Comparison of ENCODE assay signal across 22 cellular contexts in the genomic region with DNA sequence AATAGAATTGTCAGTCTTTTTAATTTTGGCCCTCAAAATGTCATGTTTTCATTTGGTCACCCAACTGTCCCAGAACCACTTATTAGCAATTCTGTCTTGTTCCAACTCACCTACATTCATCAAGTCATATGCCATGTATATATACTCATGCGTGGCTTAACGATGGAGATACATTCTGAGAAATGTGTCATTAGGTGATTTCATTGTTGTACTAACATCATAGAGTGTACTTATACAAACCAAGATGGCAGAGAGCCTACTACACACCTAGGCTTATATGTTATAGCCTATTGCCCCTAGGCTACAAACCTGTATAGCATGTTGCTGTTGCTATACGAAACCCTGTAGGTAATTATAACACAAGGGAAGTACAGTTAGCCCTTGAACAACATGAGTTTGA. TPM values are rescaled to one million over a fixed set of nuclear protein-coding genes. Genes with fewer than 3 reads are reported as not detected.
DNase-seq lines count a peak whose midpoint lies in the region; ATAC-seq lines count a peak whose summit lies in the region.
"Had no signal": no experiment of that assay in that cellular context is flagged by ENCODE, and none has a peak within 500 bp of the region (broad histone marks: within the 10 kb centered on the region; RNA-seq: fewer than 3 reads in every experiment).

No MANE protein-coding gene starts in this region.

- ATAC-seq in activated T-cell treated with anti-CD3 and anti-CD28 coated beads, Interleukin-2, amount 50 U/mL, for 72 hours (replicated peaks in 1 of 2), result peak in 1 of 2 donors; percentile 77
- peak; percentile 18 to 37 for ATAC-seq in activated naive CD4-positive, alpha-beta T cell treated with anti-CD3 and anti-CD28 coated beads, Interleukin-2, amount 50 U/mL, for 72 hours
- ATAC-seq in esophagus mucosa, result peak; percentile 83
- ATAC-seq: GM12878 had no signal

- H3K4me3 Mint-ChIP-seq in activated T-cell treated with anti-CD3 and anti-CD28 coated beads, Interleukin-2, amount 50 U/mL, for 72 hours, result no peak overlapping the region
- H3K4me3 Mint-ChIP-seq in activated naive CD4-positive, alpha-beta T cell treated with anti-CD3 and anti-CD28 coated beads, Interleukin-2, amount 10 ng/mL, durations not matched to agents 7 days and 5 days, result no peak overlapping the region
- H3K4me3 Mint-ChIP-seq: CD14-positive monocyte; CD4-positive, alpha-beta memory T cell; CD4-positive, CD25-positive, alpha-beta regulatory T cell; CD8-positive, alpha-beta memory T cell had no signal

- no peak for DNase-seq in activated T-cell treated with anti-CD3 and anti-CD28 coated beads, Interleukin-2, amount 50 U/mL, for 72 hours
- no peak for DNase-seq in activated T-cell treated with anti-CD3 and anti-CD28 coated beads, Interleukin-2, amount 50 U/mL, for 1 hour
- DNase-seq in activated naive CD4-positive, alpha-beta T cell treated with anti-CD3 and anti-CD28 coated beads, Interleukin-2, amount 50 U/mL, for 72 hours (ENCODE audit: low spot score in 2 of 2), result no peak
- no peak for DNase-seq in activated naive CD4-positive, alpha-beta T cell treated with anti-CD3 and anti-CD28 coated beads, Interleukin-2, amount 10 ng/mL, durations not matched to agents 7 days and 5 days
- no peak for DNase-seq in Kasumi-1 (lab: John Stamatoyannopoulos, UW)
- DNase-seq: ACHN; BE2C; C1 segment of cervical spinal cord; CD4-positive, alpha-beta memory T cell; CD4-positive, CD25-positive, alpha-beta regulatory T cell; CD8-positive, alpha-beta memory T cell; COR-L47; DMS 273 treated with DMSO at 0.1 percent for 48 hours; DMS153; DMS53; DMS79; DND-41; EL; GDM1 had no signal

- H3K9me3 Mint-ChIP-seq in activated T-cell treated with anti-CD3 and anti-CD28 coated beads, Interleukin-2, amount 50 U/mL, for 72 hours, result no peaks in the 10 kb centered on the region
- no peaks in the 10 kb centered on the region for H3K9me3 Mint-ChIP-seq in activated naive CD4-positive, alpha-beta T cell treated with anti-CD3 and anti-CD28 coated beads, Interleukin-2, amount 50 U/mL, for 72 hours
- no peaks in the 10 kb centered on the region for H3K9me3 Mint-ChIP-seq in activated naive CD4-positive, alpha-beta T cell treated with anti-CD3 and anti-CD28 coated beads, Interleukin-2, amount 10 ng/mL, durations not matched to agents 7 days and 5 days
- H3K9me3 Mint-ChIP-seq: CD14-positive monocyte; CD4-positive, CD25-positive, alpha-beta regulatory T cell; CD8-positive, alpha-beta memory T cell had no signal

- H3K27ac Mint-ChIP-seq in activated T-cell treated with anti-CD3 and anti-CD28 coated beads, Interleukin-2, amount 50 U/mL, for 72 hours, result peak overlapping the region; percentile 40
- H3K27ac Mint-ChIP-seq in activated naive CD4-positive, alpha-beta T cell treated with anti-CD3 and anti-CD28 coated beads, Interleukin-2, amount 50 U/mL, for 72 hours, result no peak overlapping the region
- no peak overlapping the region for H3K27ac Mint-ChIP-seq in activated naive CD4-positive, alpha-beta T cell treated with anti-CD3 and anti-CD28 coated beads, Interleukin-2, amount 10 ng/mL, durations not matched to agents 7 days and 5 days
- H3K27ac Mint-ChIP-seq: CD4-positive, alpha-beta memory T cell had no signal

- no peaks in the 10 kb centered on the region for H3K27me3 Mint-ChIP-seq in activated T-cell treated with anti-CD3 and anti-CD28 coated beads, Interleukin-2, amount 50 U/mL, for 72 hours (ENCODE audit: low read depth)
- no peaks in the 10 kb centered on the region for H3K27me3 Mint-ChIP-seq in activated naive CD4-positive, alpha-beta T cell treated with anti-CD3 and anti-CD28 coated beads, Interleukin-2, amount 10 ng/mL, durations not matched to agents 7 days and 5 days
- H3K27me3 Mint-ChIP-seq: CD4-positive, alpha-beta memory T cell; CD4-positive, CD25-positive, alpha-beta regulatory T cell; CD8-positive, alpha-beta memory T cell had no signal

- CTCF ChIA-PET in activated naive CD4-positive, alpha-beta T cell treated with anti-CD3 and anti-CD28 coated beads, Interleukin-2, amount 10 ng/mL, durations not matched to agents 7 days and 5 days (lab: Charles Lee), result no interaction called here

- peaks cover 7 to 8% of the 10 kb centered on the region in 2 donors for H3K36me3 Mint-ChIP-seq in activated T-cell treated with anti-CD3 and anti-CD28 coated beads, Interleukin-2, amount 50 U/mL, for 72 hours (ENCODE audit: insufficient read depth in 2 of 2)
- no peaks in the 10 kb centered on the region for H3K36me3 Mint-ChIP-seq in activated naive CD4-positive, alpha-beta T cell treated with anti-CD3 and anti-CD28 coated beads, Interleukin-2, amount 50 U/mL, for 72 hours
- H3K36me3 Mint-ChIP-seq in activated naive CD4-positive, alpha-beta T cell treated with anti-CD3 and anti-CD28 coated beads, Interleukin-2, amount 10 ng/mL, durations not matched to agents 7 days and 5 days, result peaks cover 31% of the 10 kb centered on the region

- no peaks in the 10 kb centered on the region for H3K4me1 Mint-ChIP-seq in activated T-cell treated with anti-CD3 and anti-CD28 coated beads, Interleukin-2, amount 50 U/mL, for 72 hours (ENCODE audit: low read depth)
- H3K4me1 Mint-ChIP-seq in activated naive CD4-positive, alpha-beta T cell treated with anti-CD3 and anti-CD28 coated beads, Interleukin-2, amount 10 ng/mL, durations not matched to agents 7 days and 5 days, result no peaks in the 10 kb centered on the region
- H3K4me1 Mint-ChIP-seq: CD14-positive monocyte had no signal

RNA-seq across cellular contexts. Expression of a gene that starts 36.6 kb away (rescaled TPM):
- 10 to 100 TPM; 33.5 to 35.2 TPM for total RNA-seq in activated T-cell treated with anti-CD3 and anti-CD28 coated beads, Interleukin-2, amount 50 U/mL, for 72 hours
- 10 to 100 TPM; 31.6 to 35.8 TPM for total RNA-seq in activated naive CD4-positive, alpha-beta T cell treated with anti-CD3 and anti-CD28 coated beads, Interleukin-2, amount 50 U/mL, for 72 hours
- total RNA-seq in esophagus mucosa, result 15.5 TPM
